ENCODE assay signal across 21 cellular contexts in the genomic region with DNA sequence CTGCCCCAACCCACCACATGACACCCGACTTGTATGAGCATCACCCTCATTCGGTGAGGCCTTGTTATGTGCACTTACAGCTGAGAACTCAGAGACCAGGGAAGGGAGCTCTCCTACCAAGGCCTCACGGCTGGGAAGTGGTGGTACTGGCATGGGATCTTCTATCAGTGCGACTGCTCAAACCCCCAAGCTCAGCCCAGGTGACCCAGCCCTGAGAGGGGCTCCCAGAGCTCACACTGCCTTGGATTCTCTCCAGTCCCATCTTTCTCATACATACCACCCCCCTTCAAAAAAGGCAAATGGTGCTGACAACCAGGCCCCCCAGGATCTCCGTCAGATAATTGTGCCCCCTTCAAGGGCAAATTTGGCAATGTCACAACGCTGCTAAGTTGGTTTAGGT. TPM values are rescaled to one million over a fixed set of nuclear protein-coding genes. Genes with fewer than 3 reads are reported as not detected.
"Had no signal": no experiment of that assay in that cellular context is flagged by ENCODE, and none has a peak within 500 bp of the region (broad histone marks: within the 10 kb centered on the region; RNA-seq: fewer than 3 reads in every experiment).

No MANE protein-coding gene starts in this region.

- ATAC-seq: esophagus mucosa; heart left ventricle; left lobe of liver; naive thymus-derived CD8-positive, alpha-beta T cell; upper lobe of right lung had no signal

- H3K27ac ChIP-seq: heart left ventricle, neutrophil, tibial artery, upper lobe of right lung, vagina had no signal

- DNase-seq: effector memory CD4-positive, alpha-beta T cell; heart left ventricle; hippocampal formation; kidney glomerular epithelial cell; mucosa of descending colon; naive thymus-derived CD8-positive, alpha-beta T cell; stimulated activated CD4-positive, alpha-beta T cell treated with anti-CD3 and anti-CD28 coated beads, Interleukin-12 subunit alpha, Interleukin-12 subunit beta, amount 100 ng/mL, for 4 hours; stimulated activated naive CD4-positive, alpha-beta T cell; upper lobe of right lung had no signal

RNA-seq across cellular contexts. Expression of a gene that starts 0.8 kb away (rescaled TPM):
- total RNA-seq: fibroblast of lung; frontal cortex; glomerular endothelial cell; heart left ventricle; left lobe of liver; naive thymus-derived CD8-positive, alpha-beta T cell; osteoblast; pulmonary artery endothelial cell; temporal lobe; upper lobe of right lung; vagina had no signal

RNA-seq across cellular contexts. Expression of a gene that starts 19.0 kb away (rescaled TPM):
- total RNA-seq: fibroblast of lung; frontal cortex; glomerular endothelial cell; left lobe of liver; lower leg skin; naive thymus-derived CD8-positive, alpha-beta T cell; osteoblast; pulmonary artery endothelial cell; temporal lobe; upper lobe of right lung; vagina had no signal

RNA-seq across cellular contexts. Expression of a gene that starts 47.5 kb away (rescaled TPM):
- total RNA-seq: naive thymus-derived CD8-positive, alpha-beta T cell; pulmonary artery endothelial cell had no signal

RNA-seq across cellular contexts. Expression of a gene that starts 48.0 kb away (rescaled TPM):
- total RNA-seq: fibroblast of lung; frontal cortex; glomerular endothelial cell; left lobe of liver; naive thymus-derived CD8-positive, alpha-beta T cell; osteoblast; pulmonary artery endothelial cell; temporal lobe; upper lobe of right lung; vagina had no signal
